28 cellular contexts compared by ENCODE assay signal in the genomic region with DNA sequence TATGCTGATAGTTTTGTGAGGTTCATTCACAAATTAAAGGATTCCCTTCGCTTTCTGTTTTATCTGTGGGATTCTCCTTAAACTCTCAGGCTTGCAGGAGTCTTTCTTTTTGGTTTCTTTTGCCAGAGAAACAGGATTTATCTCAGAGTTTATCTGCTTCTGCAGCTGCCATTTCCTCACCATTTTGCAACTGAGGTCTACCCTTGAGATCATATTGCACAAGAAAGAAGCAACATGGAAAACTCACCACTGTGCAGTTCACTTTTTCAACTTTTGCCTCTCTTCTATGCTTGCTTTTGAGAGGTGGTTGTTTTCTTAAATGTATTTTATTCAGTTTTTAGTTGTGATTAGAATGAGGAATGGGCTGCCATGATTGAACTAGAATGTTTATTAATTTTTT.
DNase-seq lines count a peak whose midpoint lies in the region; ATAC-seq and TF ChIP-seq lines count a peak whose summit lies in the region.
"Had no signal": no experiment of that assay in that cellular context is flagged by ENCODE, and none has a peak within 500 bp of the region (broad histone marks: within the 10 kb centered on the region; RNA-seq: fewer than 3 reads in every experiment).

No MANE protein-coding gene starts in this region.

- peaks cover 22% of the 10 kb centered on the region for H3K4me1 Mint-ChIP-seq in WTC11

- no peaks in the 10 kb centered on the region for H4K20me1 ChIP-seq in hepatocyte (ENCODE audit: insufficient read depth, poor library complexity, severe bottlenecking)

- DNase-seq in left ventricle myocardium inferior, result no peak
- DNase-seq in right atrium auricular region (ENCODE audit: low spot score), result no peak
- no peak for DNase-seq in WTC11 (ENCODE audit: low spot score)
- DNase-seq in hepatocyte (ENCODE audit: low spot score), result no peak
- no peak for DNase-seq in head of caudate nucleus
- DNase-seq in esophagus squamous epithelium (lab: John Stamatoyannopoulos, UW), result no peak
- DNase-seq: activated CD4-positive, alpha-beta T cell treated with anti-CD3 and anti-CD28 coated beads for 4 hours; activated CD8-positive, alpha-beta memory T cell treated with anti-CD3 and anti-CD28 coated beads for 24 hours; activated gamma-delta T cell treated with Interleukin-2 at 50 U/mL for 16 hours; activated T-cell treated with anti-CD3 and anti-CD28 coated beads, Interleukin-2, amount 50 U/mL, for 1 hour; CD8-positive, alpha-beta T cell; effector memory CD4-positive, alpha-beta T cell; erythroblast; GOT3; NCI-H1105; NCI-H1930; NCI-H2227 treated with DMSO at 0.1 percent for 48 hours; PC-3; SHP77; stimulated activated CD8-positive, alpha-beta memory T cell treated with anti-CD3 and anti-CD28 coated beads, Interleukin-4, amount 100 ng/mL, for 48 hours had no signal

- H3K79me2 ChIP-seq in hepatocyte, result no peaks in the 10 kb centered on the region

- H3K9me3 Mint-ChIP-seq in WTC11, result no peaks in the 10 kb centered on the region
- H3K9me3 Mint-ChIP-seq: CD8-positive, alpha-beta T cell; type B pancreatic cell had no signal

- CTCF ChIA-PET in WTC11 (lab: Charles Lee), result no interaction called here

- no peaks in the 10 kb centered on the region for H3K36me3 Mint-ChIP-seq in WTC11
- H3K36me3 Mint-ChIP-seq: CD8-positive, alpha-beta T cell; type B pancreatic cell had no signal

- H3K4me3 ChIP-seq in left ventricle myocardium inferior (no peak overlapping the region), right atrium auricular region (no peak overlapping the region), hepatocyte (no peak overlapping the region), esophagus squamous epithelium (no peak overlapping the region)
- H3K4me3 ChIP-seq: A549, lung had no signal

- 90% methylated on average over 1 of the region's 1 CpG for WGBS in hepatocyte (ENCODE audit: low lambda C conversion rate, missing lambda C conversion rate)
- WGBS in esophagus squamous epithelium, 2 donors, result 69 to 90% methylated on average over 1 of the region's 1 CpG

- POLR2A ChIA-PET in WTC11 (lab: Charles Lee), result interaction anchor here (0.6 kb wide), 1 partner anchor 27 kb away, joined by 3 read pairs; no protein-coding TSS in a partner anchor

- no peaks in the 10 kb centered on the region for H3K27me3 Mint-ChIP-seq in WTC11 (ENCODE audit: low read depth)
- H3K27me3 Mint-ChIP-seq: brain, type B pancreatic cell had no signal

- H3K27me3 ChIP-seq in left ventricle myocardium inferior (ENCODE audit: low read depth) (no peaks in the 10 kb centered on the region), right atrium auricular region (no peaks in the 10 kb centered on the region), hepatocyte (no peaks in the 10 kb centered on the region), esophagus squamous epithelium (no peaks in the 10 kb centered on the region)

- H3K27ac ChIP-seq in left ventricle myocardium inferior (replicated peaks), result peak overlapping the region; percentile 25
- no peak overlapping the region for H3K27ac ChIP-seq in right atrium auricular region
- H3K27ac ChIP-seq in hepatocyte, result no peak overlapping the region
- H3K27ac ChIP-seq in esophagus squamous epithelium, result no peak overlapping the region
- H3K27ac ChIP-seq: A549, KMS-11 had no signal

- H3K4me2 ChIP-seq in hepatocyte, result peak overlapping the region; percentile 39
- H3K4me2 ChIP-seq: A549, KMS-11 had no signal

- no peak overlapping the region for H2AFZ ChIP-seq in hepatocyte

- H3K4me3 Mint-ChIP-seq in WTC11, result no peak overlapping the region
- H3K4me3 Mint-ChIP-seq: brain; CD8-positive, alpha-beta T cell; T-helper 1 cell treated with Interleukin-12 subunit alpha and Interleukin-12 subunit beta and Interleukin-4 antibody, amounts not matched to agents 30 μg/mL and 1 μg/mL, for 36 hours; type B pancreatic cell had no signal

- H3K27ac Mint-ChIP-seq in WTC11, result peak overlapping the region; percentile 8; the same call in 1 of the 2 replicates
- H3K27ac Mint-ChIP-seq: CD8-positive, alpha-beta T cell; T-helper 1 cell treated with Interleukin-12 subunit alpha and Interleukin-12 subunit beta and Interleukin-4 antibody, amounts not matched to agents 30 μg/mL and 1 μg/mL, for 36 hours; type B pancreatic cell had no signal

- ATAC-seq in WTC11 (no peak), SK-N-SH treated with all-trans-retinoic acid at 6 μM for 48 hours (no peak), GM21381 (IDR thresholded peaks at IDR 0.05; ENCODE audit: unreplicated experiment) (no peak)
- ATAC-seq: A549; CD8-positive, alpha-beta T cell; PC-3 had no signal

- H3K9me3 ChIP-seq in left ventricle myocardium inferior (replicated peaks) (no peaks in the 10 kb centered on the region), right atrium auricular region (no peaks in the 10 kb centered on the region), hepatocyte (ENCODE audit: low read depth) (no peaks in the 10 kb centered on the region), esophagus squamous epithelium (no peaks in the 10 kb centered on the region)
- H3K9me3 ChIP-seq: A549 had no signal

- H3K4me1 ChIP-seq in left ventricle myocardium inferior (peaks cover 6% of the 10 kb centered on the region), right atrium auricular region (peaks cover 0 to 5% of the 10 kb centered on the region in 2 donors), hepatocyte (ENCODE audit: insufficient read depth) (peaks cover 5% of the 10 kb centered on the region), esophagus squamous epithelium (no peaks in the 10 kb centered on the region)
- H3K4me1 ChIP-seq: A549 had no signal

- H3K9me2 ChIP-seq in hepatocyte (replicated peaks; ENCODE audit: insufficient read depth), result no peaks in the 10 kb centered on the region

- H3K36me3 ChIP-seq in left ventricle myocardium inferior (no peaks in the 10 kb centered on the region), right atrium auricular region (no peaks in the 10 kb centered on the region), hepatocyte (replicated peaks; ENCODE audit: insufficient read depth, low read depth) (no peaks in the 10 kb centered on the region), esophagus squamous epithelium (no peaks in the 10 kb centered on the region)

- no peak for TF ChIP-seq POLR2A in esophagus squamous epithelium (IDR thresholded peaks at IDR 0.05)

- intact Hi-C loops in left ventricle myocardium inferior (cut with micrococcal nuclease), result no loop called here
- intact Hi-C loops in head of caudate nucleus (cut with DNase I), result no loop called here
- intact Hi-C loops in esophagus squamous epithelium (cut with DNase I), result no loop called here

- TF ChIP-seq CTCF in left ventricle myocardium inferior (IDR thresholded peaks at IDR 0.05; ENCODE audit: borderline replicate concordance) (no peak), right atrium auricular region (IDR thresholded peaks at IDR 0.05) (no peak), WTC11 (IDR thresholded peaks at IDR 0.05) (no peak), hepatocyte (IDR thresholded peaks at IDR 0.05; ENCODE audit: poor library complexity) (no peak), esophagus squamous epithelium (IDR thresholded peaks at IDR 0.05) (no peak)

TF ChIP-seq in WTC11, 78 proteins besides CTCF, POLR2A, EP300 and RAD21 (continues in another document):
- TF ChIP-seq SMAD3 (CRISPR knock-in tag; IDR thresholded peaks at IDR 0.05; ENCODE audit: borderline replicate concordance) (no peak), KAT7 (CRISPR knock-in tag; IDR thresholded peaks at IDR 0.05; ENCODE audit: borderline replicate concordance) (no peak)

TF ChIP-seq in SK-N-SH treated with all-trans-retinoic acid at 6 μM for 48 hours, 23 proteins besides CTCF, POLR2A, EP300 and RAD21:
- no peak for TF ChIP-seq PPARA (CRISPR knock-in tag; IDR thresholded peaks at IDR 0.05; ENCODE audit: borderline replicate concordance)
- no peak for TF ChIP-seq TOX (CRISPR knock-in tag; IDR thresholded peaks at IDR 0.05; ENCODE audit: borderline replicate concordance)
- TF ChIP-seq OSR1 (CRISPR knock-in tag; IDR thresholded peaks at IDR 0.05), result no peak
